35 cellular contexts compared by ENCODE assay signal in genomic region chr1:24564695-24565094, GRCh38. TPM values are rescaled to one million over a fixed set of nuclear protein-coding genes. Genes with fewer than 3 reads are reported as not detected.
"Had no signal": no experiment of that assay in that cellular context is flagged by ENCODE, and none has a peak within 500 bp of the region (broad histone marks: within the 10 kb centered on the region; RNA-seq: fewer than 3 reads in every experiment).

No MANE protein-coding gene starts in this region.

- H3K4me1 ChIP-seq: adrenal gland, Peyer's patch had no signal

- H3K27ac ChIP-seq: adrenal gland, brain microvascular endothelial cell, KMS-11, Peyer's patch, SJSA1, VCaP had no signal

- H3K27me3 Mint-ChIP-seq: activated B cell treated with CpG ODN at 0.5 μM for 24 hours; activated CD4-positive, alpha-beta memory T cell treated with anti-CD3 and anti-CD28 coated beads for 36 hours; activated T-helper 17 cell treated with anti-CD3 and anti-CD28 coated beads, Interleukin-2, amount 50 U/mL, for 72 hours had no signal

- DNase-seq: activated B cell treated with CpG ODN at 0.5 μM for 24 hours; activated CD4-positive, alpha-beta memory T cell treated with anti-CD3 and anti-CD28 coated beads for 36 hours; activated CD4-positive, alpha-beta T cell treated with anti-CD3 and anti-CD28 coated beads for 4 hours; activated CD4-positive, alpha-beta T cell treated with anti-CD3 and anti-CD28 coated beads, Interleukin-2, amount 50 U/mL, for 1 hour; activated CD4-positive, CD25-positive, alpha-beta regulatory T cell treated with anti-CD3 and anti-CD28 coated beads, Interleukin-2, amount 50 U/mL, for 72 hours; activated CD8-positive, alpha-beta memory T cell treated with anti-CD3 and anti-CD28 coated beads, Interleukin-2, amount 10 ng/mL, durations not matched to agents 7 days and 5 days; activated CD8-positive, alpha-beta memory T cell treated with anti-CD3 and anti-CD28 coated beads, Interleukin-2, amount 50 U/mL, for 48 hours; activated effector memory CD4-positive, alpha-beta T cell treated with anti-CD3 and anti-CD28 coated beads, Interleukin-2, amount 50 U/mL, for 16 hours; activated naive CD4-positive, alpha-beta T cell; activated naive CD4-positive, alpha-beta T cell treated with anti-CD3 and anti-CD28 coated beads, Interleukin-2, amount 50 U/mL, for 16 hours; activated T-cell treated with anti-CD3 and anti-CD28 coated beads, Interleukin-2, amount 50 U/mL, for 72 hours; adrenal gland; brain microvascular endothelial cell; central memory CD4-positive, alpha-beta T cell; MM.1S; MV-4-11; NCI-H1092; NCI-H1436 treated with DMSO at 0.1 percent for 48 hours; NCI-H1694 treated with DMSO at 0.1 percent for 48 hours; NCI-H2029; NCI-H2227 treated with DMSO at 0.1 percent for 48 hours; NCI-H446; NCI-H510A treated with DMSO at 0.1 percent for 48 hours; RPMI8226; SHP77 treated with DMSO at 0.1 percent for 48 hours; T-helper 1 cell; T-helper 2 cell; T-helper 9 cell had no signal

- H3K9me3 ChIP-seq: adrenal gland, Peyer's patch, SJSA1 had no signal

- H3K36me3 Mint-ChIP-seq: activated CD4-positive, alpha-beta memory T cell treated with anti-CD3 and anti-CD28 coated beads for 36 hours; activated CD8-positive, alpha-beta memory T cell treated with anti-CD3 and anti-CD28 coated beads, Interleukin-2, amount 10 ng/mL, durations not matched to agents 7 days and 5 days had no signal

- H3K9me3 Mint-ChIP-seq: activated B cell treated with CpG ODN at 0.5 μM for 24 hours; activated CD4-positive, alpha-beta memory T cell treated with anti-CD3 and anti-CD28 coated beads for 36 hours; activated T-cell treated with anti-CD3 and anti-CD28 coated beads, Interleukin-2, amount 50 U/mL, for 72 hours; activated T-helper 17 cell treated with anti-CD3 and anti-CD28 coated beads, Interleukin-2, amount 50 U/mL, for 72 hours had no signal

- H3K4me3 Mint-ChIP-seq: activated B cell treated with CpG ODN at 0.5 μM for 24 hours; activated CD4-positive, alpha-beta memory T cell treated with anti-CD3 and anti-CD28 coated beads for 36 hours; activated CD8-positive, alpha-beta memory T cell treated with anti-CD3 and anti-CD28 coated beads, Interleukin-2, amount 10 ng/mL, durations not matched to agents 7 days and 5 days; activated T-cell treated with anti-CD3 and anti-CD28 coated beads, Interleukin-2, amount 50 U/mL, for 72 hours; activated T-helper 17 cell treated with anti-CD3 and anti-CD28 coated beads, Interleukin-2, amount 50 U/mL, for 72 hours had no signal

- H3K27me3 ChIP-seq: adrenal gland, brain microvascular endothelial cell, Peyer's patch, SJSA1 had no signal

- H3K36me3 ChIP-seq: adrenal gland, brain microvascular endothelial cell, Peyer's patch, SJSA1 had no signal

- ATAC-seq: activated CD8-positive, alpha-beta memory T cell treated with anti-CD3 and anti-CD28 coated beads, Interleukin-2, amount 10 ng/mL, durations not matched to agents 7 days and 5 days; activated T-cell treated with anti-CD3 and anti-CD28 coated beads, Interleukin-2, amount 50 U/mL, for 72 hours; activated T-helper 17 cell treated with anti-CD3 and anti-CD28 coated beads, Interleukin-2, amount 50 U/mL, for 72 hours; SK-N-SH treated with all-trans-retinoic acid at 6 μM for 48 hours had no signal

- H3K27ac Mint-ChIP-seq: activated B cell treated with CpG ODN at 0.5 μM for 24 hours; activated CD4-positive, alpha-beta memory T cell treated with anti-CD3 and anti-CD28 coated beads for 36 hours; activated CD8-positive, alpha-beta memory T cell treated with anti-CD3 and anti-CD28 coated beads, Interleukin-2, amount 10 ng/mL, durations not matched to agents 7 days and 5 days; activated T-cell treated with anti-CD3 and anti-CD28 coated beads, Interleukin-2, amount 50 U/mL, for 72 hours; activated T-helper 17 cell treated with anti-CD3 and anti-CD28 coated beads, Interleukin-2, amount 50 U/mL, for 72 hours had no signal

- H3K4me3 ChIP-seq: adrenal gland, Peyer's patch, SJSA1 had no signal

RNA-seq across cellular contexts. Expression of gene NCMAP, which starts 8.8 kb away (rescaled TPM):
- total RNA-seq: activated B cell treated with CpG ODN at 0.5 μM for 24 hours; activated CD8-positive, alpha-beta memory T cell treated with anti-CD3 and anti-CD28 coated beads, Interleukin-2, amount 10 ng/mL, durations not matched to agents 7 days and 5 days; activated T-helper 17 cell treated with anti-CD3 and anti-CD28 coated beads, Interleukin-2, amount 50 U/mL, for 72 hours; LHCN-M2 had no signal
